8 cellular contexts compared by ENCODE assay signal in genomic region chr15:84633311-84634227, GRCh38. TPM values are rescaled to one million over a fixed set of nuclear protein-coding genes. Genes with fewer than 3 reads are reported as not detected.
DNase-seq lines count a peak whose midpoint lies in the region; ATAC-seq and TF ChIP-seq lines count a peak whose summit lies in the region.

No MANE protein-coding gene starts in this region.

- no peaks in the 10 kb centered on the region for H3K27me3 Mint-ChIP-seq in T-helper 2 cell treated with Interferon-gamma antibody and Interleukin-4, amounts not matched to agents 5 μg/mL and 100 μg/mL, for 36 hours (ENCODE audit: low read depth)

- no peak for TF ChIP-seq RAD21 in Ishikawa (IDR thresholded peaks at IDR 0.05; ENCODE audit: low read depth)

- peaks cover 40% of the 10 kb centered on the region for H3K4me1 Mint-ChIP-seq in T-helper 2 cell treated with Interferon-gamma antibody and Interleukin-4, amounts not matched to agents 5 μg/mL and 100 μg/mL, for 36 hours (ENCODE audit: low read depth)

- TF ChIP-seq EP300 in Ishikawa (IDR thresholded peaks at IDR 0.05; ENCODE audit: borderline replicate concordance), result no peak

- H3K27ac Mint-ChIP-seq in T-helper 2 cell treated with Interferon-gamma antibody and Interleukin-4, amounts not matched to agents 5 μg/mL and 100 μg/mL, for 36 hours, result peak overlapping the region; percentile 96

- H3K4me3 Mint-ChIP-seq in T-helper 2 cell treated with Interferon-gamma antibody and Interleukin-4, amounts not matched to agents 5 μg/mL and 100 μg/mL, for 36 hours, result peak overlapping the region; percentile 95

- ATAC-seq in GM21515 (IDR thresholded peaks at IDR 0.05; ENCODE audit: unreplicated experiment), result peak; percentile 51

- no peaks in the 10 kb centered on the region for H3K9me3 Mint-ChIP-seq in T-helper 2 cell treated with Interferon-gamma antibody and Interleukin-4, amounts not matched to agents 5 μg/mL and 100 μg/mL, for 36 hours

- DNase-seq in COLO668 (lab: John Stamatoyannopoulos, UW; ENCODE audit: unreplicated experiment) (peak; percentile 84), anterior cingulate cortex (lab: John Stamatoyannopoulos, UW) (peak in 50 of 58 donors; percentile 20 to 82 (median 60)), hepatic stellate cell (ENCODE audit: low spot score) (peak; percentile 50), renal cortical epithelial cell (ENCODE audit: low read depth) (peak; percentile 37), SW 1271 (lab: John Stamatoyannopoulos, UW) (no peak)
- peak; percentile 77 for DNase-seq in T-helper 2 cell treated with Interferon-gamma antibody and Interleukin-4, amounts not matched to agents 5 μg/mL and 100 μg/mL, for 36 hours (ENCODE audit: low spot score)

- peaks cover 29% of the 10 kb centered on the region for H3K36me3 Mint-ChIP-seq in T-helper 2 cell treated with Interferon-gamma antibody and Interleukin-4, amounts not matched to agents 5 μg/mL and 100 μg/mL, for 36 hours (ENCODE audit: low read depth)

TF ChIP-seq in Ishikawa, 13 proteins besides CTCF, POLR2A, EP300 and RAD21:
- TF ChIP-seq NFIC (IDR thresholded peaks at IDR 0.05) (no peak), CEBPB (IDR thresholded peaks at IDR 0.05) (no peak), TAF1 (IDR thresholded peaks at IDR 0.05; ENCODE audit: low read depth) (peak; percentile 18; the same call in 1 of the 2 replicates), YY1 (IDR thresholded peaks at IDR 0.05; ENCODE audit: low read depth) (0 out of 2 replicates have a peak, but pooled peaks have one; percentile 41)
- TF ChIP-seq, protein P1, sequence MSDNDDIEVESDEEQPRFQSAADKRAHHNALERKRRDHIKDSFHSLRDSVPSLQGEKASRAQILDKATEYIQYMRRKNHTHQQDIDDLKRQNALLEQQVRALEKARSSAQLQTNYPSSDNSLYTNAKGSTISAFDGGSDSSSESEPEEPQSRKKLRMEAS (IDR thresholded peaks at IDR 0.05), result peak; percentile 26; the same call in 1 of the 2 replicates

RNA-seq across cellular contexts. Expression of gene WDR73, which starts 20.5 kb away (rescaled TPM):
- total RNA-seq in renal cortical epithelial cell, result 34.8 and 35.8 TPM in 2 replicates

RNA-seq across cellular contexts. Expression of gene NMB, which starts 24.4 kb away (rescaled TPM):
- 4.2 and 8.7 TPM in 2 replicates for total RNA-seq in renal cortical epithelial cell

RNA-seq across cellular contexts. Expression of gene ZSCAN2, which starts 32.8 kb away (rescaled TPM):
- 8.9 and 17.5 TPM in 2 replicates for total RNA-seq in renal cortical epithelial cell

Comparison
In these comparisons a context has a peak if more than half of its experiments do, and no peak if none do; other contexts are left out.
1. DNase-seq: peak in COLO668 (single experiment), T-helper 2 cell treated with Interferon-gamma antibody and Interleukin-4, amounts not matched to agents 5 μg/mL and 100 μg/mL, for 36 hours (single experiment), anterior cingulate cortex (50 of 58), hepatic stellate cell (single experiment) and renal cortical epithelial cell (single experiment); none in SW 1271 (0 of 2).